ENCODE assay signal across 1 cellular context in the genomic region with DNA sequence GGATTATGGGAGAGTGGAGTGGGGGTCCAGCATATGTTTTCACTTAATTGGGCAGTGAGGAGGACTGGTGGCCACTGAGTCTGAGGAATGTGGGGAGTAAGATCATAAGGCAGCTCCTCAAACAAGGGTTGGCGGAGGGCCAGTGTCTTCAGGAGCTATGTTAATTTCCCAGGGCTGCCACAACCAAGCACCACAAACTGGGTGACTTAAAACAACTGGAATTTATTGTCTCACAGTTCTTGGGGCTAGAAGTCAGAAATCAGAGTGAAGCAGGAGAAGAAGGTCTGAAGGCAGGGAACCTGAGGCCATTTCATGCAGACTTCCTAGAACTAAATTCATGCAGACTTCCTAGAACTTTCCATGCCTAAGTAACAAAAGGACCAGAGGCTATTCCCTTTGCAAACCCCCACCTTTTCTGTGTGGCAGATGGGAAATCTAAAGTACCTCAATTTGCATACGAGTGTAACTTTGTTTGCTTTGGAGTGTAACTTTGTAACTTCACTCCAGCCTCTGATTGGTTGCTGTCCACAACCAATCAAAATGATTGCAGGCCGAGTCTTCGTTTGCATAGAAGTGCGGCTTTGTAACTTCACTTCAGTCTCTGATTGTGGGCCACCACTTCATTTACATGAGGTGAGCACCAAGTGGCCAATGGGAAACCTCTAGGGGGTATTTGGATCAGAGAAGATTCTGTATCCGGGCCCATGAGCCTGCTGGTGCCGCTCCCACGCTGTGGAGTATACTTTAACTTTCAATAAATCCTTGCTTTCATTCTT.
TF ChIP-seq lines count a peak whose summit lies in the region.

No MANE protein-coding gene starts in this region.

TF ChIP-seq in IMR-90, 13 proteins besides CTCF, POLR2A, EP300 and RAD21 (continued from another document):
- TF ChIP-seq, protein P1, sequence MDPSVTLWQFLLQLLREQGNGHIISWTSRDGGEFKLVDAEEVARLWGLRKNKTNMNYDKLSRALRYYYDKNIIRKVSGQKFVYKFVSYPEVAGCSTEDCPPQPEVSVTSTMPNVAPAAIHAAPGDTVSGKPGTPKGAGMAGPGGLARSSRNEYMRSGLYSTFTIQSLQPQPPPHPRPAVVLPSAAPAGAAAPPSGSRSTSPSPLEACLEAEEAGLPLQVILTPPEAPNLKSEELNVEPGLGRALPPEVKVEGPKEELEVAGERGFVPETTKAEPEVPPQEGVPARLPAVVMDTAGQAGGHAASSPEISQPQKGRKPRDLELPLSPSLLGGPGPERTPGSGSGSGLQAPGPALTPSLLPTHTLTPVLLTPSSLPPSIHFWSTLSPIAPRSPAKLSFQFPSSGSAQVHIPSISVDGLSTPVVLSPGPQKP (IDR thresholded peaks at IDR 0.05; ENCODE audit: borderline replicate concordance, low read depth, low read length), result no peak
- TF ChIP-seq CHD1 (IDR thresholded peaks at IDR 0.05; ENCODE audit: low read depth, low read length) (no peak), BHLHE40 (IDR thresholded peaks at IDR 0.05; ENCODE audit: low read depth, low read length) (no peak), RCOR1 (IDR thresholded peaks at IDR 0.05; ENCODE audit: insufficient replicate concordance, low read length) (no peak), MXI1 (IDR thresholded peaks at IDR 0.05; ENCODE audit: borderline replicate concordance, low read depth, low read length) (no peak), FOS (IDR thresholded peaks at IDR 0.05; ENCODE audit: low read depth, low read length) (no peak), RFX5 (IDR thresholded peaks at IDR 0.05; ENCODE audit: low read depth, low read length) (no peak)
- TF ChIP-seq, protein P2, sequence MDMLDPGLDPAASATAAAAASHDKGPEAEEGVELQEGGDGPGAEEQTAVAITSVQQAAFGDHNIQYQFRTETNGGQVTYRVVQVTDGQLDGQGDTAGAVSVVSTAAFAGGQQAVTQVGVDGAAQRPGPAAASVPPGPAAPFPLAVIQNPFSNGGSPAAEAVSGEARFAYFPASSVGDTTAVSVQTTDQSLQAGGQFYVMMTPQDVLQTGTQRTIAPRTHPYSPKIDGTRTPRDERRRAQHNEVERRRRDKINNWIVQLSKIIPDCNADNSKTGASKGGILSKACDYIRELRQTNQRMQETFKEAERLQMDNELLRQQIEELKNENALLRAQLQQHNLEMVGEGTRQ (IDR thresholded peaks at IDR 0.05; ENCODE audit: low read depth, low read length), result no peak
